Comparison of ENCODE assay signal across 18 cellular contexts in genomic region chr6:42300701-42301100, GRCh38.
DNase-seq lines count a peak whose midpoint lies in the region; ATAC-seq, FAIRE-seq and TF ChIP-seq lines count a peak whose summit lies in the region.
"Had no signal": no experiment of that assay in that cellular context is flagged by ENCODE, and none has a peak within 500 bp of the region (broad histone marks: within the 10 kb centered on the region; RNA-seq: fewer than 3 reads in every experiment).

No MANE protein-coding gene starts in this region.

- H3K27ac Mint-ChIP-seq in activated T-cell treated with anti-CD3 and anti-CD28 coated beads, Interleukin-2, amount 50 U/mL, for 72 hours = peak overlapping the region; percentile 43
- peak overlapping the region; percentile 69 for H3K27ac Mint-ChIP-seq in stimulated activated effector memory CD8-positive, alpha-beta T cell treated with anti-CD3 and anti-CD28 coated beads, Interleukin-12 subunit alpha, Interleukin-12 subunit beta, amount 100 ng/mL, for 72 hours
- no peak overlapping the region for H3K27ac Mint-ChIP-seq in endothelial cell (ENCODE audit: unreplicated experiment)

- H3K9me3 Mint-ChIP-seq in activated T-cell treated with anti-CD3 and anti-CD28 coated beads, Interleukin-2, amount 50 U/mL, for 72 hours = no peaks in the 10 kb centered on the region
- H3K9me3 Mint-ChIP-seq in stimulated activated effector memory CD8-positive, alpha-beta T cell treated with anti-CD3 and anti-CD28 coated beads, Interleukin-12 subunit alpha, Interleukin-12 subunit beta, amount 100 ng/mL, for 72 hours = no peaks in the 10 kb centered on the region
- H3K9me3 Mint-ChIP-seq in endothelial cell (ENCODE audit: unreplicated experiment) = no peaks in the 10 kb centered on the region

- no peaks in the 10 kb centered on the region for H3K27me3 Mint-ChIP-seq in activated T-cell treated with anti-CD3 and anti-CD28 coated beads, Interleukin-2, amount 50 U/mL, for 72 hours (ENCODE audit: low read depth)
- H3K27me3 Mint-ChIP-seq in endothelial cell (ENCODE audit: unreplicated experiment) = peaks cover 2% of the 10 kb centered on the region

- no peak for FAIRE-seq in RCC 7860 (lab: Jason Lieb, UNC)

- no peak for TF ChIP-seq CTCF in endothelial cell (IDR thresholded peaks at IDR 0.05; ENCODE audit: unreplicated experiment)

- ATAC-seq in activated T-cell treated with anti-CD3 and anti-CD28 coated beads, Interleukin-2, amount 50 U/mL, for 72 hours (replicated peaks in 1 of 2) = no peak
- ATAC-seq in esophagus mucosa = peak; percentile 21
- ATAC-seq in stimulated activated effector memory CD8-positive, alpha-beta T cell treated with anti-CD3 and anti-CD28 coated beads, Interleukin-12 subunit alpha, Interleukin-12 subunit beta, amount 100 ng/mL, for 72 hours = no peak

- peaks cover 8 to 9% of the 10 kb centered on the region in 2 donors for H3K36me3 Mint-ChIP-seq in activated T-cell treated with anti-CD3 and anti-CD28 coated beads, Interleukin-2, amount 50 U/mL, for 72 hours (ENCODE audit: insufficient read depth in 2 of 2)
- peaks cover 35% of the 10 kb centered on the region for H3K36me3 Mint-ChIP-seq in stimulated activated effector memory CD8-positive, alpha-beta T cell treated with anti-CD3 and anti-CD28 coated beads, Interleukin-12 subunit alpha, Interleukin-12 subunit beta, amount 100 ng/mL, for 72 hours
- H3K36me3 Mint-ChIP-seq in endothelial cell (ENCODE audit: low read depth, unreplicated experiment) = no peaks in the 10 kb centered on the region

- H3K4me1 Mint-ChIP-seq in activated T-cell treated with anti-CD3 and anti-CD28 coated beads, Interleukin-2, amount 50 U/mL, for 72 hours (ENCODE audit: low read depth) = peaks cover 6% of the 10 kb centered on the region
- peaks cover 43% of the 10 kb centered on the region for H3K4me1 Mint-ChIP-seq in stimulated activated effector memory CD8-positive, alpha-beta T cell treated with anti-CD3 and anti-CD28 coated beads, Interleukin-12 subunit alpha, Interleukin-12 subunit beta, amount 100 ng/mL, for 72 hours
- peaks cover 17% of the 10 kb centered on the region for H3K4me1 Mint-ChIP-seq in endothelial cell (ENCODE audit: unreplicated experiment)

- DNase-seq in activated T-cell treated with anti-CD3 and anti-CD28 coated beads, Interleukin-2, amount 50 U/mL, for 72 hours = no peak
- DNase-seq in activated T-cell treated with anti-CD3 and anti-CD28 coated beads, Interleukin-2, amount 50 U/mL, for 48 hours = no peak
- DNase-seq in RCC 7860 (ENCODE audit: low spot score) (peak; percentile 6), HUDEP-2 (lab: John Stamatoyannopoulos, UW; ENCODE audit: unreplicated experiment in 76 of 76) (no peak), endothelial cell (ENCODE audit: low spot score) (no peak)
- no peak for DNase-seq in stimulated activated effector memory CD8-positive, alpha-beta T cell treated with anti-CD3 and anti-CD28 coated beads, Interleukin-12 subunit alpha, Interleukin-12 subunit beta, amount 100 ng/mL, for 72 hours (ENCODE audit: low spot score in 2 of 2)
- no peak for DNase-seq in activated effector memory CD4-positive, alpha-beta T cell treated with anti-CD3 and anti-CD28 coated beads, Interleukin-2, amount 50 U/mL, for 16 hours
- DNase-seq: EL, H7, MM.1S, NCI-H1105 treated with DMSO at 0.1 percent for 48 hours, NCI-H187 treated with DMSO at 0.1 percent for 48 hours, NCI-H2171, NCI-H446 treated with DMSO at 0.1 percent for 48 hours, NCI-H748 treated with DMSO at 0.1 percent for 48 hours, Peyer's patch, SHP77 treated with DMSO at 0.1 percent for 48 hours had no signal

- H3K4me3 Mint-ChIP-seq in activated T-cell treated with anti-CD3 and anti-CD28 coated beads, Interleukin-2, amount 50 U/mL, for 72 hours = no peak overlapping the region
- H3K4me3 Mint-ChIP-seq in stimulated activated effector memory CD8-positive, alpha-beta T cell treated with anti-CD3 and anti-CD28 coated beads, Interleukin-12 subunit alpha, Interleukin-12 subunit beta, amount 100 ng/mL, for 72 hours = no peak overlapping the region
- H3K4me3 Mint-ChIP-seq in endothelial cell (ENCODE audit: unreplicated experiment) = no peak overlapping the region
